In the genomic region with DNA sequence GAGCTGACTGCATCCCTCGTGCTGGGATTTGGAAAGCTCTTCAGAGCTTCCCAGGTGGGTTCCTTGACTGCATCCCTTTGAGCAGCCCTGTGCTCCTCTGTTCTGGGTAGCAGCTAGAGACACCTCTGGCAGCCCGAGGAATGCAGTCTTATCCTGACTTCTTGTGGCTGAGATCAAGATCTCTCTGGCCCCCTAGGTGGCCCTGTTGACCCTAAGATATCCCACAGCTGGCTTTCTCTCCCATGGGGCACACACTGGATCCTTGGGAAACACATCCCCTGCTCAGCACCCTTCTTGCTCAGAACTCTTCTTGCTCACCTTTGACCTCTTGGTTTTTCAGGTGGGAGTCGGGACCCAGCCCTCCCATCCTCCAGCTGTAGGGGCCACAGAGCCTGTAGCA, we compare ENCODE assay signal across 23 cellular contexts.
DNase-seq lines count a peak whose midpoint lies in the region; ATAC-seq and TF ChIP-seq lines count a peak whose summit lies in the region.
"Had no signal": no experiment of that assay in that cellular context is flagged by ENCODE, and none has a peak within 500 bp of the region (broad histone marks: within the 10 kb centered on the region; RNA-seq: fewer than 3 reads in every experiment).

No MANE protein-coding gene starts in this region.

- intact Hi-C loops in tibial artery (cut with DNase I; ENCODE audit: low total_unique reads): no loop called here

- H4K5ac ChIP-seq in H9 (ENCODE audit: insufficient read length, low read depth, low read length): no peak overlapping the region

- H2BK120ac ChIP-seq in H9 (ENCODE audit: low read depth, low read length, poor library complexity, severe bottlenecking): no peak overlapping the region

- H3K79me2 ChIP-seq in H9 (ENCODE audit: insufficient read depth, low read length): no peaks in the 10 kb centered on the region

- H3K14ac ChIP-seq in H9 (ENCODE audit: insufficient read depth, low read length): no peak overlapping the region

- H3K27me3 Mint-ChIP-seq in H9 (ENCODE audit: low read depth): peaks cover 1% of the 10 kb centered on the region; the same call in 1 of the 2 replicates
- no peaks in the 10 kb centered on the region; the same call in 1 of the 2 replicates for H3K27me3 Mint-ChIP-seq in WTC11 (ENCODE audit: low read depth)

- H3K4me1 ChIP-seq in H9 (ENCODE audit: insufficient read depth, low read length) (no peaks in the 10 kb centered on the region), tibial artery (no peaks in the 10 kb centered on the region)
- H3K4me1 ChIP-seq: SJCRH30 had no signal

- no peak overlapping the region for H4K91ac ChIP-seq in H9 (ENCODE audit: insufficient read length, low read depth, low read length)

- no peak overlapping the region for H3K4me2 ChIP-seq in H9 (ENCODE audit: insufficient read depth, insufficient read length, low read length)
- H3K4me2 ChIP-seq: BLaER1 treated with 17β-estradiol and CSF1 and Interleukin-3, amounts not matched to agents 10 nM and 100 nM had no signal

- no peak overlapping the region for H3K4me3 ChIP-seq in tibial artery
- H3K4me3 ChIP-seq: BLaER1 treated with 17β-estradiol and CSF1 and Interleukin-3, amounts not matched to agents 10 nM and 100 nM; SJCRH30 had no signal

- H3K27me3 ChIP-seq in H9 (ENCODE audit: insufficient read depth, low read length) (no peaks in the 10 kb centered on the region), tibial artery (no peaks in the 10 kb centered on the region)
- H3K27me3 ChIP-seq: BLaER1 treated with 17β-estradiol and CSF1 and Interleukin-3, amounts not matched to agents 10 nM and 100 nM; SJCRH30 had no signal

- no peak overlapping the region for H3K18ac ChIP-seq in H9 (ENCODE audit: insufficient read length, low read depth, low read length)

- POLR2A ChIA-PET in WTC11 (lab: Charles Lee): no interaction called here

- H2AFZ ChIP-seq in H9 (ENCODE audit: low read length): no peak overlapping the region

- no peaks in the 10 kb centered on the region for H4K20me1 ChIP-seq in H9 (ENCODE audit: control insufficient read depth, insufficient read depth, insufficient read length)
- H4K20me1 ChIP-seq: BLaER1 treated with 17β-estradiol and CSF1 and Interleukin-3, amounts not matched to agents 10 nM and 100 nM had no signal

- no peak overlapping the region for H2BK5ac ChIP-seq in H9 (ENCODE audit: insufficient read length, low read length)

- H3K27ac Mint-ChIP-seq in H9 (peak overlapping the region in 1 of 3 experiments; percentile 34; a peak in 1 of 7 replicates), WTC11 (no peak overlapping the region)
- H3K27ac Mint-ChIP-seq: CD4-positive, alpha-beta T cell had no signal

- no peaks in the 10 kb centered on the region for H3K9me3 ChIP-seq in H9 (ENCODE audit: control insufficient read depth, low read depth, low read length)
- no peaks in the 10 kb centered on the region for H3K9me3 ChIP-seq in tibial artery
- H3K9me3 ChIP-seq: SJCRH30 had no signal

- H3K36me3 Mint-ChIP-seq in H9 (ENCODE audit: insufficient read depth in 1 of 3, low read depth in 3 of 3) (no peaks in the 10 kb centered on the region), WTC11 (no peaks in the 10 kb centered on the region)

- peak; percentile 1 for DNase-seq in AG08396 (ENCODE audit: low spot score)
- peak; percentile 54 for DNase-seq in H9
- DNase-seq in WTC11 (ENCODE audit: low spot score): no peak
- peak; percentile 74 for DNase-seq in iPS-NIHi7 (ENCODE audit: extremely low spot score)
- DNase-seq in Ammon's horn (ENCODE audit: low spot score): no peak
- no peak for DNase-seq in SIG-M5 (lab: John Stamatoyannopoulos, UW)
- no peak for DNase-seq in NCI-H2107 treated with DMSO at 0.1 percent for 48 hours (lab: John Stamatoyannopoulos, UW; ENCODE audit: unreplicated experiment)
- DNase-seq in tibial artery: no peak
- DNase-seq: 8988T; ACHN; CD4-positive, alpha-beta T cell; HCEC 1CT; IMR-90; KG1; MM.1S; NCI-H1048; NCI-H1417; NCI-H1694; NCI-H2029 treated with DMSO at 0.1 percent for 48 hours; NCI-H2227 treated with DMSO at 0.1 percent for 48 hours; NCI-H526 treated with DMSO at 0.1 percent for 48 hours; SJCRH30 had no signal

- no peak overlapping the region for H2BK12ac ChIP-seq in H9 (ENCODE audit: insufficient read length, low read depth, low read length)

- H3K4me3 Mint-ChIP-seq in H9 (no peak overlapping the region; a peak in 1 of 5 replicates), WTC11 (no peak overlapping the region)
- H3K4me3 Mint-ChIP-seq: CD4-positive, alpha-beta T cell had no signal

- ATAC-seq in WTC11: peak; percentile 92

- TF ChIP-seq CTCF in H9 (conservative IDR thresholded peaks at IDR 0.05) (peak; percentile 50; the same call in 2 of the 3 replicates), WTC11 (IDR thresholded peaks at IDR 0.05) (no peak), tibial artery (IDR thresholded peaks at IDR 0.05) (no peak)

- no peaks in the 10 kb centered on the region for H3K79me1 ChIP-seq in H9 (ENCODE audit: insufficient read depth, low read depth, low read length, poor library complexity, severe bottlenecking)

- no peak overlapping the region for H3K4ac ChIP-seq in H9 (ENCODE audit: low read depth, low read length)

- H3K9ac ChIP-seq in H9 (ENCODE audit: extremely low read depth, insufficient read length, low read length): no peak overlapping the region
- H3K9ac ChIP-seq: BLaER1 treated with 17β-estradiol and CSF1 and Interleukin-3, amounts not matched to agents 10 nM and 100 nM had no signal

- no CpG with 5 or more reads among the region's 3 CpGs for WGBS in H9 (ENCODE audit: extremely low coverage, insufficient read length, low lambda C conversion rate)

- no peak overlapping the region for H2BK15ac ChIP-seq in H9 (ENCODE audit: low read depth, low read length)

- CTCF ChIA-PET in WTC11 (lab: Charles Lee): interaction anchor here (0.7 to 1.2 kb wide), 10 partner anchors 18 to 308 kb away, joined by 3 to 7 read pairs (median 4); no protein-coding TSS in a partner anchor

- H3K4me1 Mint-ChIP-seq in H9: peaks cover 8% of the 10 kb centered on the region in 2 experiments
- peaks cover 13% of the 10 kb centered on the region for H3K4me1 Mint-ChIP-seq in WTC11

- H2BK20ac ChIP-seq in H9 (ENCODE audit: low read depth, low read length, poor library complexity, severe bottlenecking): no peak overlapping the region

- H4K8ac ChIP-seq in H9 (replicated peaks; ENCODE audit: insufficient read length, low read depth, low read length): no peak overlapping the region

- H3K23me2 ChIP-seq in H9 (ENCODE audit: insufficient read length, low read depth, low read length, poor library complexity, severe bottlenecking): no peaks in the 10 kb centered on the region

- H3K27ac ChIP-seq in H9 (ENCODE audit: insufficient read length, low read depth, low read length) (no peak overlapping the region), tibial artery (no peak overlapping the region)
- H3K27ac ChIP-seq: BLaER1 treated with 17β-estradiol and CSF1 and Interleukin-3, amounts not matched to agents 10 nM and 100 nM; SJCRH30 had no signal

- H3K9me3 Mint-ChIP-seq in H9 (peaks cover 0 to under 1% of the 10 kb centered on the region in 2 experiments; a peak in 2 of 5 replicates), WTC11 (peaks cover 13% of the 10 kb centered on the region)
- H3K9me3 Mint-ChIP-seq: CD4-positive, alpha-beta T cell had no signal

- H3K36me3 ChIP-seq in tibial artery: no peaks in the 10 kb centered on the region
- H3K36me3 ChIP-seq: BLaER1 treated with 17β-estradiol and CSF1 and Interleukin-3, amounts not matched to agents 10 nM and 100 nM; SJCRH30 had no signal

- no peak overlapping the region for H3K23ac ChIP-seq in H9 (ENCODE audit: insufficient read length, low read depth, low read length)

- H3T11ph ChIP-seq in H9 (ENCODE audit: low read length): no peak overlapping the region

- no peak overlapping the region for H3K56ac ChIP-seq in H9 (ENCODE audit: insufficient read length, low read depth, low read length)

- H2AK5ac ChIP-seq in H9 (ENCODE audit: insufficient read length, low read length): no peak overlapping the region

TF ChIP-seq in WTC11, 78 proteins besides CTCF, POLR2A, EP300 and RAD21:
- TF ChIP-seq ZNF423 (CRISPR knock-in tag; IDR thresholded peaks at IDR 0.05): 0 out of 2 replicates have a peak, but pooled peaks have one; percentile 25
- TF ChIP-seq, protein P1, sequence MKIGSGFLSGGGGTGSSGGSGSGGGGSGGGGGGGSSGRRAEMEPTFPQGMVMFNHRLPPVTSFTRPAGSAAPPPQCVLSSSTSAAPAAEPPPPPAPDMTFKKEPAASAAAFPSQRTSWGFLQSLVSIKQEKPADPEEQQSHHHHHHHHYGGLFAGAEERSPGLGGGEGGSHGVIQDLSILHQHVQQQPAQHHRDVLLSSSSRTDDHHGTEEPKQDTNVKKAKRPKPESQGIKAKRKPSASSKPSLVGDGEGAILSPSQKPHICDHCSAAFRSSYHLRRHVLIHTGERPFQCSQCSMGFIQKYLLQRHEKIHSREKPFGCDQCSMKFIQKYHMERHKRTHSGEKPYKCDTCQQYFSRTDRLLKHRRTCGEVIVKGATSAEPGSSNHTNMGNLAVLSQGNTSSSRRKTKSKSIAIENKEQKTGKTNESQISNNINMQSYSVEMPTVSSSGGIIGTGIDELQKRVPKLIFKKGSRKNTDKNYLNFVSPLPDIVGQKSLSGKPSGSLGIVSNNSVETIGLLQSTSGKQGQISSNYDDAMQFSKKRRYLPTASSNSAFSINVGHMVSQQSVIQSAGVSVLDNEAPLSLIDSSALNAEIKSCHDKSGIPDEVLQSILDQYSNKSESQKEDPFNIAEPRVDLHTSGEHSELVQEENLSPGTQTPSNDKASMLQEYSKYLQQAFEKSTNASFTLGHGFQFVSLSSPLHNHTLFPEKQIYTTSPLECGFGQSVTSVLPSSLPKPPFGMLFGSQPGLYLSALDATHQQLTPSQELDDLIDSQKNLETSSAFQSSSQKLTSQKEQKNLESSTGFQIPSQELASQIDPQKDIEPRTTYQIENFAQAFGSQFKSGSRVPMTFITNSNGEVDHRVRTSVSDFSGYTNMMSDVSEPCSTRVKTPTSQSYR (CRISPR knock-in tag; IDR thresholded peaks at IDR 0.05): no peak

Comparison
In these comparisons a context has a peak if more than half of its experiments do, and no peak if none do; other contexts are left out.
1. DNase-seq: peak in AG08396 (single experiment), H9 (single experiment) and iPS-NIHi7 (single experiment); none in WTC11 (single experiment), Ammon's horn (single experiment), SIG-M5 (single experiment), NCI-H2107 treated with DMSO at 0.1 percent for 48 hours (single experiment) and tibial artery (0 of 2).